Comparison of ENCODE assay signal across 22 cellular contexts in genomic region chr16:27686926-27687325, GRCh38.
A peak's percentile ranks its signal among the peaks of the same experiment; 100 is the strongest.
DNase-seq lines count a peak whose midpoint lies in the region; ATAC-seq and TF ChIP-seq lines count a peak whose summit lies in the region.
"Had no signal": no experiment of that assay in that cellular context is flagged by ENCODE, and none has a peak within 500 bp of the region (broad histone marks: within the 10 kb centered on the region; RNA-seq: fewer than 3 reads in every experiment).

No MANE protein-coding gene starts in this region.

- no peak for DNase-seq in WERI-Rb-1
- peak; percentile 10 for DNase-seq in cardiac septum (ENCODE audit: low spot score)
- no peak for DNase-seq in right atrium auricular region (ENCODE audit: low spot score)
- no peak for DNase-seq in amygdala (lab: John Stamatoyannopoulos, UW)
- no peak for DNase-seq in SKM-1 treated with dmso at 0.1 percent for 144 hours (lab: John Stamatoyannopoulos, UW; ENCODE audit: unreplicated experiment)
- DNase-seq: 8988T; ACHN; AML-193; BE2C; CD4-positive, alpha-beta T cell; CD8-positive, alpha-beta memory T cell; DMS 273 treated with DMSO at 0.1 percent for 48 hours; DMS79; EL; GDM1; GOT3; HFFc6 had no signal

- TF ChIP-seq CTCF in WERI-Rb-1 (IDR thresholded peaks at IDR 0.05; ENCODE audit: low read depth, low read length), result no peak
- no peak for TF ChIP-seq CTCF in right atrium auricular region (IDR thresholded peaks at IDR 0.05)

- H3K9me3 ChIP-seq in WERI-Rb-1 (ENCODE audit: severe bottlenecking), result no peaks in the 10 kb centered on the region
- H3K9me3 ChIP-seq in right atrium auricular region, result no peaks in the 10 kb centered on the region
- H3K9me3 ChIP-seq: A549; BE2C; BLaER1 treated with 17β-estradiol and CSF1 and Interleukin-3, amounts not matched to agents 10 nM and 100 nM; HAP-1 had no signal

- H3K4me3 ChIP-seq in WERI-Rb-1 (ENCODE audit: low read depth, low read length), result no peak overlapping the region
- no peak overlapping the region for H3K4me3 ChIP-seq in right atrium auricular region
- H3K4me3 ChIP-seq: A549; BLaER1 treated with 17β-estradiol and CSF1 and Interleukin-3, amounts not matched to agents 10 nM and 100 nM; GM12878; HAP-1 had no signal

- H3K27me3 ChIP-seq in WERI-Rb-1 (ENCODE audit: insufficient read depth, low read depth, severe bottlenecking) (no peaks in the 10 kb centered on the region), right atrium auricular region (no peaks in the 10 kb centered on the region)
- H3K27me3 ChIP-seq: BE2C; BLaER1 treated with 17β-estradiol and CSF1 and Interleukin-3, amounts not matched to agents 10 nM and 100 nM had no signal

- H3K36me3 ChIP-seq in WERI-Rb-1 (peaks cover 8% of the 10 kb centered on the region), right atrium auricular region (no peaks in the 10 kb centered on the region)
- H3K36me3 ChIP-seq: BE2C, HAP-1 had no signal

- intact Hi-C loops in cardiac septum (cut with DNase I), result no loop called here

- H3K27ac ChIP-seq in WERI-Rb-1, result peak overlapping the region; percentile 48
- H3K27ac ChIP-seq in right atrium auricular region, result peak overlapping the region; percentile 48 to 86
- H3K27ac ChIP-seq: A549; BLaER1 treated with 17β-estradiol and CSF1 and Interleukin-3, amounts not matched to agents 10 nM and 100 nM had no signal

- H3K4me1 ChIP-seq in right atrium auricular region, result peaks cover 0 to 48% of the 10 kb centered on the region in 2 donors
- H3K4me1 ChIP-seq: A549; BE2C; BLaER1 treated with 17β-estradiol and CSF1 and Interleukin-3, amounts not matched to agents 10 nM and 100 nM; HAP-1 had no signal

- no peak for ATAC-seq in GM19463 (IDR thresholded peaks at IDR 0.05; ENCODE audit: unreplicated experiment)
- ATAC-seq: A549, GM12878 had no signal
